Comparison of ENCODE assay signal across 8 cellular contexts in genomic region chr12:124713436-124714082, GRCh38.
DNase-seq lines count a peak whose midpoint lies in the region; ATAC-seq and TF ChIP-seq lines count a peak whose summit lies in the region.

No MANE protein-coding gene starts in this region.

- no peak for DNase-seq in Caco-2
- peak; percentile 92 for DNase-seq in NCI-H460 (ENCODE audit: extremely low read depth, low read depth)
- DNase-seq in activated T-helper 2 cell treated with anti-CD3 and anti-CD28 coated beads, Interferon-gamma antibody, Interleukin-2, Interleukin-4, amounts not matched to agents 10 μg/mL and 5 μg/mL and 100 μg/mL, durations not matched to agents 14 hours and 24 hours and 36 hours (ENCODE audit: low spot score) = peak; percentile 58
- DNase-seq in left cardiac atrium = peak; percentile 53
- DNase-seq in stimulated activated CD4-positive, alpha-beta T cell treated with anti-CD3 and anti-CD28 coated beads, Interleukin-15, amount 100 ng/mL, for 24 hours = peak; percentile 84
- DNase-seq in NCI-H2171 treated with DMSO at 0.1 percent for 48 hours (lab: John Stamatoyannopoulos, UW) = no peak
- no peak for DNase-seq in NCI-H2107 (lab: John Stamatoyannopoulos, UW)

- no peaks in the 10 kb centered on the region for H3K9me3 Mint-ChIP-seq in Caco-2 (ENCODE audit: unreplicated experiment)
- no peaks in the 10 kb centered on the region for H3K9me3 Mint-ChIP-seq in activated T-helper 2 cell treated with anti-CD3 and anti-CD28 coated beads, Interferon-gamma antibody, Interleukin-2, Interleukin-4, amounts not matched to agents 10 μg/mL and 5 μg/mL and 100 μg/mL, durations not matched to agents 14 hours and 24 hours and 36 hours

- peaks cover 5% of the 10 kb centered on the region for H3K36me3 Mint-ChIP-seq in Caco-2 (ENCODE audit: insufficient read depth, unreplicated experiment)
- H3K36me3 Mint-ChIP-seq in activated T-helper 2 cell treated with anti-CD3 and anti-CD28 coated beads, Interferon-gamma antibody, Interleukin-2, Interleukin-4, amounts not matched to agents 10 μg/mL and 5 μg/mL and 100 μg/mL, durations not matched to agents 14 hours and 24 hours and 36 hours (ENCODE audit: low read depth) = no peaks in the 10 kb centered on the region

- H3K27me3 ChIP-seq in Caco-2 (replicated peaks; ENCODE audit: control insufficient read depth, insufficient read depth, low read length) = no peaks in the 10 kb centered on the region

- H3K4me1 Mint-ChIP-seq in Caco-2 (ENCODE audit: low read depth, unreplicated experiment) = peaks cover 18% of the 10 kb centered on the region
- peaks cover 17% of the 10 kb centered on the region for H3K4me1 Mint-ChIP-seq in activated T-helper 2 cell treated with anti-CD3 and anti-CD28 coated beads, Interferon-gamma antibody, Interleukin-2, Interleukin-4, amounts not matched to agents 10 μg/mL and 5 μg/mL and 100 μg/mL, durations not matched to agents 14 hours and 24 hours and 36 hours (ENCODE audit: low read depth)

- H3K27ac Mint-ChIP-seq in Caco-2 (ENCODE audit: unreplicated experiment) = peak overlapping the region; percentile 74
- peak overlapping the region; percentile 86 for H3K27ac Mint-ChIP-seq in activated T-helper 2 cell treated with anti-CD3 and anti-CD28 coated beads, Interferon-gamma antibody, Interleukin-2, Interleukin-4, amounts not matched to agents 10 μg/mL and 5 μg/mL and 100 μg/mL, durations not matched to agents 14 hours and 24 hours and 36 hours

- H3K9me3 ChIP-seq in Caco-2 = no peaks in the 10 kb centered on the region

- CTCF ChIA-PET in Caco-2 (lab: Charles Lee) = no interaction called here

- POLR2A ChIA-PET in Caco-2 (lab: Charles Lee) = no interaction called here

- H3K4me3 ChIP-seq in Caco-2 (ENCODE audit: low read depth, low read length) = no peak overlapping the region

- peaks cover 19% of the 10 kb centered on the region for H3K4me1 ChIP-seq in Caco-2

- H3K36me3 ChIP-seq in Caco-2 (ENCODE audit: control insufficient read depth, insufficient read depth, low read length) = no peaks in the 10 kb centered on the region

- no peak overlapping the region for H3K4me3 Mint-ChIP-seq in Caco-2 (ENCODE audit: unreplicated experiment)
- H3K4me3 Mint-ChIP-seq in activated T-helper 2 cell treated with anti-CD3 and anti-CD28 coated beads, Interferon-gamma antibody, Interleukin-2, Interleukin-4, amounts not matched to agents 10 μg/mL and 5 μg/mL and 100 μg/mL, durations not matched to agents 14 hours and 24 hours and 36 hours (ENCODE audit: low read depth) = peak overlapping the region; percentile 56

- H3K27me3 Mint-ChIP-seq in Caco-2 (ENCODE audit: insufficient read depth, unreplicated experiment) = no peaks in the 10 kb centered on the region
- peaks cover 1% of the 10 kb centered on the region for H3K27me3 Mint-ChIP-seq in activated T-helper 2 cell treated with anti-CD3 and anti-CD28 coated beads, Interferon-gamma antibody, Interleukin-2, Interleukin-4, amounts not matched to agents 10 μg/mL and 5 μg/mL and 100 μg/mL, durations not matched to agents 14 hours and 24 hours and 36 hours (ENCODE audit: low read depth)

- BruUV-seq in Caco-2 (replicated peaks; lab: Mats Ljungman, UMichigan) = no TSS peak

- TF ChIP-seq CTCF in Caco-2 (IDR thresholded peaks at IDR 0.05; ENCODE audit: insufficient read depth in 1 of 2, low read depth in 1 of 2, low read length in 1 of 2, severe bottlenecking in 1 of 2, unreplicated experiment in 1 of 2) = no peak

- intact Hi-C loops in Caco-2 (cut with micrococcal nuclease; ENCODE audit: unreplicated experiment) = no loop called here
- intact Hi-C loops in activated T-helper 2 cell treated with anti-CD3 and anti-CD28 coated beads, Interferon-gamma antibody, Interleukin-2, Interleukin-4, amounts not matched to agents 10 μg/mL and 5 μg/mL and 100 μg/mL, durations not matched to agents 14 hours and 24 hours and 36 hours (cut with micrococcal nuclease) = loop anchor here (1.0 to 2.0 kb wide), 7 partner anchors 19 to 260 kb away; no protein-coding TSS in a partner anchor
- intact Hi-C loops in left cardiac atrium (cut with DNase I) = no loop called here

- ATAC-seq in GM21723 (IDR thresholded peaks at IDR 0.05; ENCODE audit: unreplicated experiment) (peak; percentile 82), left cardiac atrium (peak; percentile 54 to 74)

Comparison
In these comparisons a context has a peak if more than half of its experiments do, and no peak if none do; other contexts are left out.
1. DNase-seq: peak in NCI-H460 (single experiment), activated T-helper 2 cell treated with anti-CD3 and anti-CD28 coated beads, Interferon-gamma antibody, Interleukin-2, Interleukin-4, amounts not matched to agents 10 μg/mL and 5 μg/mL and 100 μg/mL, durations not matched to agents 14 hours and 24 hours and 36 hours (single experiment), left cardiac atrium (single experiment) and stimulated activated CD4-positive, alpha-beta T cell treated with anti-CD3 and anti-CD28 coated beads, Interleukin-15, amount 100 ng/mL, for 24 hours (single experiment); none in Caco-2 (0 of 2), NCI-H2171 treated with DMSO at 0.1 percent for 48 hours (single experiment) and NCI-H2107 (single experiment).